In genomic region chr1:120665250-120665577, GRCh38 we compare ENCODE assay signal across 7 cellular contexts. TPM values are rescaled to one million over a fixed set of nuclear protein-coding genes. Genes with fewer than 3 reads are reported as not detected.
DNase-seq lines count a peak whose midpoint lies in the region; ATAC-seq and TF ChIP-seq lines count a peak whose summit lies in the region.
"Not testable (repeated sequence)": the region's sequence is repeated elsewhere in the genome, so short reads cannot be mapped to it uniquely, and the experiment has no call there.

No MANE protein-coding gene starts in this region.

- H3K9me3 ChIP-seq in lung (ENCODE audit: control insufficient read depth in 2 of 2, insufficient read depth in 1 of 2, low read length in 1 of 2): not testable (repeated sequence)

- not testable (repeated sequence) for H3K4me1 ChIP-seq in lung (ENCODE audit: control insufficient read depth in 2 of 2, insufficient read depth in 2 of 2, low read length in 2 of 2); rectal smooth muscle tissue (ENCODE audit: control insufficient read depth, insufficient read depth, low read length)

- not testable (repeated sequence) for H3K4me1 Mint-ChIP-seq in activated naive CD4-positive, alpha-beta T cell treated with anti-CD3 and anti-CD28 coated beads, Interleukin-2, amount 50 U/mL, for 24 hours; effector memory CD8-positive, alpha-beta T cell (ENCODE audit: low read depth in 2 of 2)

- not testable (repeated sequence) for H3K27me3 Mint-ChIP-seq in activated naive CD4-positive, alpha-beta T cell treated with anti-CD3 and anti-CD28 coated beads, Interleukin-2, amount 50 U/mL, for 24 hours; effector memory CD8-positive, alpha-beta T cell

- H3K27me3 ChIP-seq in lung (ENCODE audit: control insufficient read depth, insufficient read depth); rectal smooth muscle tissue (ENCODE audit: control insufficient read depth, insufficient read depth, low read length): not testable (repeated sequence)

- not testable (repeated sequence) for TF ChIP-seq CTCF in lung (IDR thresholded peaks at IDR 0.05; ENCODE audit: control extremely low read depth, extremely low read depth)

- not testable (repeated sequence) for H3K4me3 ChIP-seq in lung
- peak overlapping the region; percentile 41 for H3K4me3 ChIP-seq in rectal smooth muscle tissue (ENCODE audit: low read length)

- H3K36me3 ChIP-seq in lung (ENCODE audit: control insufficient read depth in 2 of 2, insufficient read depth in 2 of 2, low read length in 2 of 2); rectal smooth muscle tissue (ENCODE audit: control insufficient read depth, insufficient read depth, low read length): not testable (repeated sequence)

- H3K27ac ChIP-seq in lung (ENCODE audit: low read depth in 1 of 2, low read length in 1 of 2); rectal smooth muscle tissue (ENCODE audit: low read depth, low read length): not testable (repeated sequence)

- H3K9me3 Mint-ChIP-seq in activated naive CD4-positive, alpha-beta T cell treated with anti-CD3 and anti-CD28 coated beads, Interleukin-2, amount 50 U/mL, for 24 hours; effector memory CD8-positive, alpha-beta T cell: not testable (repeated sequence)

- H3K36me3 Mint-ChIP-seq in activated naive CD4-positive, alpha-beta T cell treated with anti-CD3 and anti-CD28 coated beads, Interleukin-2, amount 50 U/mL, for 24 hours; effector memory CD8-positive, alpha-beta T cell (ENCODE audit: insufficient read depth): not testable (repeated sequence)

- H3K4me3 Mint-ChIP-seq in activated naive CD4-positive, alpha-beta T cell treated with anti-CD3 and anti-CD28 coated beads, Interleukin-2, amount 50 U/mL, for 24 hours: peak overlapping the region; percentile 87
- peak overlapping the region; percentile 59 to 73 for H3K4me3 Mint-ChIP-seq in effector memory CD8-positive, alpha-beta T cell

- H3K9ac ChIP-seq in rectal smooth muscle tissue (ENCODE audit: low read length): not testable (repeated sequence)

- H3K27ac Mint-ChIP-seq in activated naive CD4-positive, alpha-beta T cell treated with anti-CD3 and anti-CD28 coated beads, Interleukin-2, amount 50 U/mL, for 24 hours; effector memory CD8-positive, alpha-beta T cell: not testable (repeated sequence)

- DNase-seq in effector memory CD8-positive, alpha-beta T cell; lung (ENCODE audit: low spot score): not testable (repeated sequence)

- ATAC-seq in GM18511 (IDR thresholded peaks at IDR 0.05; ENCODE audit: unreplicated experiment) (peak; percentile 72), HG02678 (IDR thresholded peaks at IDR 0.05; ENCODE audit: unreplicated experiment) (peak; percentile 57), lung (ENCODE audit: insufficient read depth, low FRiP score) (peak; percentile 97)
- peak; percentile 95 to 96 for ATAC-seq in activated CD4-positive, CD25-positive, alpha-beta regulatory T cell treated with anti-CD3 and anti-CD28 coated beads, Interleukin-2, amount 50 U/mL, for 24 hours
- peak; percentile 99 for ATAC-seq in effector memory CD8-positive, alpha-beta T cell (replicated peaks)

- WGBS in lung, 2 donors: 0% methylated on average over 15 of the region's 33 CpGs; no CpG with 5 or more reads in 1 of the 2 donors

RNA-seq across cellular contexts. Expression of gene NBPF26, which starts 58.5 kb away (rescaled TPM):
- total RNA-seq in lung: 10 to 100 TPM; 29.2 to 46.7 TPM
- polyA plus RNA-seq in lung: 1 to 10 TPM; 6.2 to 9.0 TPM
